ENCODE assay signal across 1 cellular context in genomic region chr15:77060560-77060959, GRCh38.
TF ChIP-seq lines count a peak whose summit lies in the region.

No MANE protein-coding gene starts in this region.

TF ChIP-seq in HepG2, 621 proteins besides CTCF, POLR2A, EP300 and RAD21 (continued from another document):
- TF ChIP-seq HCFC1 (IDR thresholded peaks at IDR 0.05; ENCODE audit: low read depth, low read length) (no peak), ZNF558 (CRISPR knock-in tag; IDR thresholded peaks at IDR 0.05; ENCODE audit: borderline replicate concordance) (no peak), ZNF614 (CRISPR knock-in tag; IDR thresholded peaks at IDR 0.05; ENCODE audit: borderline replicate concordance) (no peak), SOX13 (IDR thresholded peaks at IDR 0.05) (no peak), SOX13 (CRISPR knock-in tag; conservative IDR thresholded peaks at IDR 0.05 in 1 of 2, IDR thresholded peaks at IDR 0.05 in 1 of 2) (no peak)
- TF ChIP-seq, protein P1, sequence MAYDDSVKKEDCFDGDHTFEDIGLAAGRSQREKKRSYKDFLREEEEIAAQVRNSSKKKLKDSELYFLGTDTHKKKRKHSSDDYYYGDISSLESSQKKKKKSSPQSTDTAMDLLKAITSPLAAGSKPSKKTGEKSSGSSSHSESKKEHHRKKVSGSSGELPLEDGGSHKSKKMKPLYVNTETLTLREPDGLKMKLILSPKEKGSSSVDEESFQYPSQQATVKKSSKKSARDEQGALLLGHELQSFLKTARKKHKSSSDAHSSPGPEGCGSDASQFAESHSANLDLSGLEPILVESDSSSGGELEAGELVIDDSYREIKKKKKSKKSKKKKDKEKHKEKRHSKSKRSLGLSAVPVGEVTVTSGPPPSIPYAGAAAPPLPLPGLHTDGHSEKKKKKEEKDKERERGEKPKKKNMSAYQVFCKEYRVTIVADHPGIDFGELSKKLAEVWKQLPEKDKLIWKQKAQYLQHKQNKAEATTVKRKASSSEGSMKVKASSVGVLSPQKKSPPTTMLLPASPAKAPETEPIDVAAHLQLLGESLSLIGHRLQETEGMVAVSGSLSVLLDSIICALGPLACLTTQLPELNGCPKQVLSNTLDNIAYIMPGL (CRISPR knock-in tag; IDR thresholded peaks at IDR 0.05; ENCODE audit: borderline replicate concordance in 1 of 2, low read depth in 1 of 2): no peak
- TF ChIP-seq, protein P2, sequence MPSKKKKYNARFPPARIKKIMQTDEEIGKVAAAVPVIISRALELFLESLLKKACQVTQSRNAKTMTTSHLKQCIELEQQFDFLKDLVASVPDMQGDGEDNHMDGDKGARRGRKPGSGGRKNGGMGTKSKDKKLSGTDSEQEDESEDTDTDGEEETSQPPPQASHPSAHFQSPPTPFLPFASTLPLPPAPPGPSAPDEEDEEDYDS (CRISPR knock-in tag; IDR thresholded peaks at IDR 0.05): no peak
TF ChIP-seq in HepG2: peak in this region for 0.
